1 cellular context compared by ENCODE assay signal in genomic region chr7:76582848-76583631, GRCh38.
TF ChIP-seq lines count a peak whose summit lies in the region.

No MANE protein-coding gene starts in this region.

TF ChIP-seq in IMR-90, 13 proteins besides CTCF, POLR2A, EP300 and RAD21:
- TF ChIP-seq FOS (IDR thresholded peaks at IDR 0.05; ENCODE audit: low read depth, low read length): 0 out of 2 replicates have a peak, but pooled peaks have one; percentile 11
